In the genomic region with DNA sequence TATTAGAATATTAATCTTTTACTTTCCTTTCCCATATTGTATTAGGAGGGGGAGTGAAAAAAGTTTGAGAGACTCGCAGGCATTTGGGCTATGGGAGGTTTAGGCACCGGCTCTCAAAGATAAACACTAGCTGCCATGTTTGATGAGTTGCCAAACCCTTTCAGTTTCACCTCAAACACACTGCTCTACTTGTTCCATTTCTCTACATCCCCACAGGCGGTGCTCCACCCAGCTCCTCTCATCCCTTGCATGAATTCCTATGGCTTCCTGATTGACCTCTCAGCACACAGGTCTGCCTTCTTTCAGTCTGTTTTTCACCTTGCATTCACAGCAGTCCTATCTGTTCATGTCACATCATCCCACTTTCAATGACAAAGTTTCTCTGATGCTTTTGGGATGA, we compare ENCODE assay signal across 32 cellular contexts.
"Had no signal": no experiment of that assay in that cellular context is flagged by ENCODE, and none has a peak within 500 bp of the region (broad histone marks: within the 10 kb centered on the region; RNA-seq: fewer than 3 reads in every experiment).

No MANE protein-coding gene starts in this region.

- H3K27ac ChIP-seq: ascending aorta, cardiac muscle cell, colonic mucosa, VCaP had no signal

- H3K4me3 ChIP-seq: ascending aorta, cardiac muscle cell, colonic mucosa had no signal

- FAIRE-seq: bronchial epithelial cell, TTC549 had no signal

- ATAC-seq: activated CD4-positive, alpha-beta T cell treated with anti-CD3 and anti-CD28 coated beads for 36 hours; activated CD8-positive, alpha-beta memory T cell treated with anti-CD3 and anti-CD28 coated beads, Interleukin-2, amount 10 ng/mL, durations not matched to agents 7 days and 5 days; activated CD8-positive, alpha-beta T cell treated with anti-CD3 and anti-CD28 coated beads, Interleukin-2, amount 10 ng/mL, durations not matched to agents 7 days and 5 days; activated naive CD8-positive, alpha-beta T cell treated with anti-CD3 and anti-CD28 coated beads, Interleukin-2, amount 50 U/mL, for 24 hours had no signal

- H3K36me3 ChIP-seq: ascending aorta, cardiac muscle cell, colonic mucosa had no signal

- H3K9me3 ChIP-seq: ascending aorta, colonic mucosa had no signal

- H3K27me3 ChIP-seq: ascending aorta, cardiac muscle cell, colonic mucosa had no signal

- H3K4me1 ChIP-seq: ascending aorta, colonic mucosa had no signal

- DNase-seq: activated B cell treated with CpG ODN at 0.5 μM for 24 hours; activated CD4-positive, alpha-beta memory T cell treated with anti-CD3 and anti-CD28 coated beads, Interleukin-2, amount 10 ng/mL, durations not matched to agents 7 days and 5 days; activated CD4-positive, alpha-beta T cell treated with anti-CD3 and anti-CD28 coated beads for 1 hour; activated CD4-positive, alpha-beta T cell treated with anti-CD3 and anti-CD28 coated beads for 36 hours; activated CD4-positive, alpha-beta T cell treated with anti-CD3 and anti-CD28 coated beads for 48 hours; activated CD4-positive, alpha-beta T cell treated with anti-CD3 and anti-CD28 coated beads, Interleukin-2, amount 10 ng/mL, durations not matched to agents 7 days and 5 days; activated CD4-positive, alpha-beta T cell treated with anti-CD3 and anti-CD28 coated beads, Interleukin-2, amount 50 U/mL, for 48 hours; activated CD8-positive, alpha-beta memory T cell treated with anti-CD3 and anti-CD28 coated beads for 24 hours; activated CD8-positive, alpha-beta memory T cell treated with anti-CD3 and anti-CD28 coated beads, Interleukin-2, amount 10 ng/mL, durations not matched to agents 7 days and 5 days; activated CD8-positive, alpha-beta memory T cell treated with anti-CD3 and anti-CD28 coated beads, Interleukin-2, amount 50 U/mL, for 48 hours; activated CD8-positive, alpha-beta T cell treated with anti-CD3 and anti-CD28 coated beads, Interleukin-2, amount 10 ng/mL, durations not matched to agents 7 days and 5 days; activated effector memory CD4-positive, alpha-beta T cell treated with anti-CD3 and anti-CD28 coated beads, Interleukin-2, amount 50 U/mL, for 16 hours; activated gamma-delta T cell treated with Interleukin-2 at 50 U/mL for 16 hours; activated naive CD4-positive, alpha-beta T cell; activated naive CD4-positive, alpha-beta T cell treated with anti-CD3 and anti-CD28 coated beads for 36 hours; activated naive CD4-positive, alpha-beta T cell treated with anti-CD3 and anti-CD28 coated beads, Interleukin-2, amount 50 U/mL, for 16 hours; activated naive CD8-positive, alpha-beta T cell treated with anti-CD3 and anti-CD28 coated beads, Interleukin-2, amount 10 ng/mL, durations not matched to agents 7 days and 5 days; activated naive CD8-positive, alpha-beta T cell treated with anti-CD3 and anti-CD28 coated beads, Interleukin-2, amount 50 U/mL, for 24 hours; activated T-cell treated with anti-CD3 and anti-CD28 coated beads, Interleukin-2, amount 50 U/mL, for 24 hours; activated T-cell treated with anti-CD3 and anti-CD28 coated beads, Interleukin-2, amount 50 U/mL, for 48 hours; amygdala; anterior cingulate cortex; caudate nucleus; cerebellar nuclear complex; colonic mucosa; T-helper 2 cell; T-helper 9 cell had no signal
